ENCODE assay signal across 19 cellular contexts in the genomic region with DNA sequence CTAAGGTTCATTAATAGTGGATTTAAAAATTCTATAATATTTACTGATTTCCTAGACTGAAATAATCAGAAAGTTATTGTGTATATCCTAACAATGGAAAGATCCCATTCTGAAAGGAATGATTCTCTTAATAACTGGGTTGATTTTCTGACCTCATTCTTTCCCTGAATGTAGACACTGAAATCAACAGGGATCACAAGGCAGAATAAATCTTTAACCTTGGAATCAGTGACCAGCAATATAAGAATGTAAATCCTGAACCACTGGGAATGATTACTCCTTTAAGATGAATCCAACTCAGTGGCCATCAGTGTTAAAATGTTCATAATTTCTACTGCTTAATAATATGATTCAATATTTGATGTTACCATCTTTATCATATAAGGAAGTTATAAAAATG.
"Had no signal": no experiment of that assay in that cellular context is flagged by ENCODE, and none has a peak within 500 bp of the region (broad histone marks: within the 10 kb centered on the region; RNA-seq: fewer than 3 reads in every experiment).

No MANE protein-coding gene starts in this region.

- H3K27ac ChIP-seq: left ventricle myocardium inferior, ovary, skin epidermis, spleen, stomach, testis, thyroid gland, transverse colon, upper lobe of left lung, vagina had no signal

- H3K4me1 ChIP-seq: left ventricle myocardium inferior, spleen, stomach, testis, thyroid gland, transverse colon, upper lobe of left lung, vagina had no signal

- H3K9me3 ChIP-seq: left ventricle myocardium inferior, ovary, spleen, stomach, testis, thyroid gland, transverse colon, upper lobe of left lung, vagina had no signal

- H3K36me3 ChIP-seq: ovary, vagina had no signal

- DNase-seq: hippocampal formation; left ventricle myocardium inferior; mesendoderm; naive thymus-derived CD4-positive, alpha-beta T cell; ovary; retina; right cardiac atrium; spleen; stimulated activated CD4-positive, alpha-beta T cell treated with anti-CD3 and anti-CD28 coated beads, Interleukin-4, amount 100 ng/mL, for 4 hours; stimulated activated naive B cell treated with anti-CD40 and anti-IgM and Interleukin-4, amounts not matched to agents 10 μg/mL and 1 μg/mL and 100 μg/mL, for 72 hours; stimulated activated naive CD8-positive, alpha-beta T cell treated with anti-CD3 and anti-CD28 coated beads, Interleukin-15, Interleukin-2, amounts not matched to agents 100 U/mL and 50 U/mL, for 24 hours; stomach; testis; thyroid gland; transverse colon; upper lobe of left lung had no signal

- H3K27me3 ChIP-seq: ovary, spleen, stomach, testis, thyroid gland, transverse colon, upper lobe of left lung, vagina had no signal

- H3K4me3 ChIP-seq: left ventricle myocardium inferior, lung, ovary, skin epidermis, spleen, stomach, testis, thyroid gland, transverse colon, upper lobe of left lung, vagina had no signal
